ENCODE assay signal across 25 cellular contexts in genomic region chr15:39549912-39550311, GRCh38. TPM values are rescaled to one million over a fixed set of nuclear protein-coding genes. Genes with fewer than 3 reads are reported as not detected.
DNase-seq lines count a peak whose midpoint lies in the region; ATAC-seq, FAIRE-seq and TF ChIP-seq lines count a peak whose summit lies in the region.
"Had no signal": no experiment of that assay in that cellular context is flagged by ENCODE, and none has a peak within 500 bp of the region (broad histone marks: within the 10 kb centered on the region; RNA-seq: fewer than 3 reads in every experiment).

No MANE protein-coding gene starts in this region.

- CTCF ChIA-PET in K562 (lab: Yijun Ruan, JAX; ENCODE audit: low intra/inter-chr PET ratio) = no interaction called here

- no peak overlapping the region for H3K4ac ChIP-seq in mesenchymal stem cell (ENCODE audit: low read depth in 1 of 2, low read length in 2 of 2)

- FAIRE-seq in K562 (lab: Jason Lieb, UNC) = no peak
- FAIRE-seq: D721Med, HTR-8/SVneo had no signal

- no peak overlapping the region for H3K14ac ChIP-seq in mesenchymal stem cell (ENCODE audit: low read length in 2 of 2)

- H3K4me3 ChIP-seq in K562 (no peak overlapping the region), gastroesophageal sphincter (no peak overlapping the region), right atrium auricular region (no peak overlapping the region), mesenchymal stem cell (ENCODE audit: insufficient read depth in 1 of 2, low read depth in 1 of 2, low read length in 2 of 2) (no peak overlapping the region)
- H3K4me3 ChIP-seq: GM23338, HAP-1, SJSA1 had no signal

- H4K91ac ChIP-seq in mesenchymal stem cell (ENCODE audit: low read length) = no peak overlapping the region

- H3K9ac ChIP-seq in K562 (ENCODE audit: insufficient read depth in 1 of 2, low read depth in 2 of 2, low read length in 2 of 2) (no peak overlapping the region), mesenchymal stem cell (ENCODE audit: low read length) (no peak overlapping the region)

- H2BK15ac ChIP-seq in mesenchymal stem cell (ENCODE audit: low read depth, poor library complexity, severe bottlenecking) = no peak overlapping the region

- DNase-seq in K562 (ENCODE audit: extremely low read depth in 1 of 4, low spot score in 3 of 4) = peak in 3 of 4 experiments; percentile 5 to 20 (median 15)
- peak; percentile 76 for DNase-seq in right atrium auricular region (ENCODE audit: low spot score)
- DNase-seq in stromal cell of bone marrow (ENCODE audit: low read depth) = peak; percentile 41
- no peak for DNase-seq in mesenchymal stem cell
- DNase-seq: BE2C; DMS53; GF-D8; IMR-90; MV-4-11; NCI-H1105 treated with DMSO at 0.1 percent for 48 hours; NCI-H2029 treated with DMSO at 0.1 percent for 48 hours; NCI-H2171; NCI-H345; NCI-H524; NCI-H774; NK-92 treated with Interleukin-12 subunit alpha and Interleukin-12 subunit beta, amount 100 ng/mL, for 24 hours had no signal

- no peak for TF ChIP-seq RAD21 in K562 (CRISPR knock-in tag; conservative IDR thresholded peaks at IDR 0.05 in 1 of 2, IDR thresholded peaks at IDR 0.05 in 1 of 2)

- TF ChIP-seq EP300 in K562 (IDR thresholded peaks at IDR 0.05; ENCODE audit: low read length) (no peak), gastroesophageal sphincter (IDR thresholded peaks at IDR 0.05) (no peak)

- H3K4me1 ChIP-seq in K562 (replicated peaks in 1 of 2; ENCODE audit: control insufficient read depth in 2 of 2, insufficient read depth in 2 of 2, low read length in 2 of 2) (no peaks in the 10 kb centered on the region), gastroesophageal sphincter (peaks cover 0 to 26% (median 7%) of the 10 kb centered on the region in 3 donors), right atrium auricular region (peaks cover 0 to 5% of the 10 kb centered on the region in 2 donors), mesenchymal stem cell (ENCODE audit: control insufficient read depth, insufficient read depth, low read depth, low read length) (no peaks in the 10 kb centered on the region)
- H3K4me1 ChIP-seq: BE2C, HAP-1, SJSA1 had no signal

- H2AFZ ChIP-seq in K562 (ENCODE audit: low read depth, low read length) (no peak overlapping the region), mesenchymal stem cell (ENCODE audit: low read depth, low read length) (no peak overlapping the region)
- H2AFZ ChIP-seq: GM23338 had no signal

- H3K18ac ChIP-seq in mesenchymal stem cell (ENCODE audit: low read depth in 1 of 2, low read length in 2 of 2) = no peak overlapping the region

- H3K9me1 ChIP-seq in K562 (ENCODE audit: control insufficient read depth, insufficient read depth, low read length) = no peaks in the 10 kb centered on the region

- no peak for TF ChIP-seq POLR2A in K562 (conservative IDR thresholded peaks at IDR 0.05)
- TF ChIP-seq POLR2A in gastroesophageal sphincter (IDR thresholded peaks at IDR 0.05) = no peak

- no TSS peak for BruUV-seq in K562 (replicated peaks; lab: Mats Ljungman, UMichigan)

- no peak overlapping the region for H2BK5ac ChIP-seq in mesenchymal stem cell (ENCODE audit: low read depth, low read length, poor library complexity, severe bottlenecking)

- WGBS in K562 (ENCODE audit: insufficient coverage, low coverage, missing lambda C conversion rate) = 4% methylated on average over 4 of the region's 4 CpGs
- 72 to 83% methylated on average over 2 to 3 of the region's 4 CpGs for WGBS in gastroesophageal sphincter (ENCODE audit: low coverage in 1 of 2), 2 donors
- WGBS in mesenchymal stem cell = 78% methylated on average over 4 of the region's 4 CpGs

- no peaks in the 10 kb centered on the region for H3K79me1 ChIP-seq in mesenchymal stem cell (replicated peaks; ENCODE audit: low read length, poor library complexity, severe bottlenecking)

- H2AK5ac ChIP-seq in mesenchymal stem cell (ENCODE audit: low read length, severe bottlenecking) = no peak overlapping the region

- TF ChIP-seq CTCF in K562 (IDR thresholded peaks at IDR 0.05 in 2 of 3, conservative IDR thresholded peaks at IDR 0.05 in 1 of 3; ENCODE audit: insufficient read depth in 2 of 3, low read depth in 1 of 3, low read length in 3 of 3) (no peak), gastroesophageal sphincter (IDR thresholded peaks at IDR 0.05) (no peak), right atrium auricular region (IDR thresholded peaks at IDR 0.05) (no peak)

- no peak overlapping the region for H2BK12ac ChIP-seq in mesenchymal stem cell (ENCODE audit: low read length in 2 of 2)

- no peak overlapping the region for H4K8ac ChIP-seq in mesenchymal stem cell (ENCODE audit: low read length)

- ATAC-seq in K562 (no peak), gastroesophageal sphincter (peak; percentile 68), HG02610 (IDR thresholded peaks at IDR 0.05; ENCODE audit: unreplicated experiment) (no peak), HG03442 (IDR thresholded peaks at IDR 0.05; ENCODE audit: unreplicated experiment) (no peak)
- ATAC-seq: GM23338, Panc1 had no signal

- no peaks in the 10 kb centered on the region for H3K79me2 ChIP-seq in K562 (ENCODE audit: control insufficient read depth, insufficient read depth, low read length)

- H3K27me3 ChIP-seq in K562 (ENCODE audit: control insufficient read depth in 2 of 2, insufficient read depth in 2 of 2, low read length in 2 of 2) = no peaks in the 10 kb centered on the region
- no peaks in the 10 kb centered on the region for H3K27me3 ChIP-seq in gastroesophageal sphincter
- no peaks in the 10 kb centered on the region for H3K27me3 ChIP-seq in right atrium auricular region
- peaks cover 0 to 2% of the 10 kb centered on the region in 2 experiments for H3K27me3 ChIP-seq in mesenchymal stem cell (ENCODE audit: control insufficient read depth in 1 of 2, insufficient read depth in 1 of 2, low read length in 2 of 2)
- H3K27me3 ChIP-seq: BE2C, SJSA1 had no signal

- H3K4me2 ChIP-seq in K562 (ENCODE audit: insufficient read depth, low read length) (no peak overlapping the region), mesenchymal stem cell (ENCODE audit: low read length, poor library complexity, severe bottlenecking) (no peak overlapping the region)
- H3K4me2 ChIP-seq: GM23338 had no signal

- POLR2A ChIA-PET in K562 (lab: Yijun Ruan, JAX) = interaction anchor here (1.2 to 1.5 kb wide), 2 partner anchors 20 to 24 kb away, joined by 5 read pairs; no protein-coding TSS in a partner anchor

- intact Hi-C loops in K562 (cut with micrococcal nuclease) = no loop called here

- H3K36me3 ChIP-seq in K562 (ENCODE audit: control insufficient read depth, insufficient read depth, low read length) (no peaks in the 10 kb centered on the region), gastroesophageal sphincter (no peaks in the 10 kb centered on the region), right atrium auricular region (no peaks in the 10 kb centered on the region), mesenchymal stem cell (ENCODE audit: control insufficient read depth in 1 of 2, insufficient read depth in 2 of 2, low read depth in 1 of 2, low read length in 2 of 2) (no peaks in the 10 kb centered on the region)
- H3K36me3 ChIP-seq: BE2C, HAP-1, SJSA1 had no signal

- in situ Hi-C loops in K562 (cut with MboI) = no loop called here

- H3K27ac ChIP-seq in K562 (ENCODE audit: extremely low read depth, low read depth, low read length) = no peak overlapping the region
- no peak overlapping the region for H3K27ac ChIP-seq in gastroesophageal sphincter
- H3K27ac ChIP-seq in right atrium auricular region = no peak overlapping the region
- no peak overlapping the region for H3K27ac ChIP-seq in mesenchymal stem cell (ENCODE audit: low read length, poor library complexity, severe bottlenecking)
- H3K27ac ChIP-seq: SJSA1 had no signal

- H3K9me3 ChIP-seq in K562 (replicated peaks; ENCODE audit: control insufficient read depth, insufficient read depth, low read depth, low read length) (peaks cover 3% of the 10 kb centered on the region), gastroesophageal sphincter (peaks cover 0 to 11% (median 0%) of the 10 kb centered on the region in 3 donors), right atrium auricular region (peaks cover 0 to 10% of the 10 kb centered on the region in 2 donors), mesenchymal stem cell (ENCODE audit: control insufficient read depth, low read length) (peaks cover 10% of the 10 kb centered on the region)
- H3K9me3 ChIP-seq: BE2C, HAP-1 had no signal

- no peak overlapping the region for H3K23ac ChIP-seq in mesenchymal stem cell (ENCODE audit: low read length in 2 of 2)

- no peaks in the 10 kb centered on the region for H4K20me1 ChIP-seq in K562 (replicated peaks; ENCODE audit: control insufficient read depth, insufficient read depth, low read length)

- H2BK120ac ChIP-seq in mesenchymal stem cell (ENCODE audit: low read depth, low read length) = no peak overlapping the region

TF ChIP-seq in K562, 482 proteins besides CTCF, POLR2A, EP300 and RAD21 (continues in another document):
- TF ChIP-seq ZFP1 (CRISPR knock-in tag; IDR thresholded peaks at IDR 0.05) = no peak
- TF ChIP-seq HNRNPH1 (optimal IDR thresholded peaks at IDR 0.05; ENCODE audit: low read depth, low read length) = no peak
- no peak for TF ChIP-seq ZNF12 (CRISPR knock-in tag; IDR thresholded peaks at IDR 0.05)
- TF ChIP-seq ATF1 (CRISPR knock-in tag; IDR thresholded peaks at IDR 0.05) = no peak
- no peak for TF ChIP-seq ATF1 (tag; IDR thresholded peaks at IDR 0.05)
- TF ChIP-seq LARP7 (IDR thresholded peaks at IDR 0.05) = no peak
- no peak for TF ChIP-seq HDAC1 (IDR thresholded peaks at IDR 0.05)

RNA-seq across cellular contexts. Expression of gene THBS1, which starts 31.0 kb away (rescaled TPM):
- 3.7 and 5.3 TPM in 2 replicates for total RNA-seq in K562 (2011; cell fraction: chromatin; rRNA removed; ENCODE audit: low replicate concordance)
- 2.2 and 3.2 TPM in 2 replicates for total RNA-seq in K562 (2011; cell fraction: nucleolus; rRNA removed)
- 2.1 and 3.4 TPM in 2 replicates for total RNA-seq in K562 (2011; cell fraction: nucleoplasm; rRNA removed)
- 0.23 and 0.29 TPM in 2 replicates for total RNA-seq in K562 (2014; rRNA removed)
- total RNA-seq in K562 (2014; rRNA removed; fragmentation: Illumina TruSeq; extraction: Trizol) = 0.40 and 0.51 TPM in 2 replicates
- 0.53 and 0.65 TPM in 2 replicates for total RNA-seq in K562 (2015; rRNA removed; fragmentation: Illumina TruSeq; extraction: Trizol)
- 1.3 and 2.0 TPM in 2 replicates for total RNA-seq in K562 (2021)
- 0.16 and 0.64 TPM in 2 replicates for polyA plus RNA-seq in K562 (2011; rRNA removed)
- polyA plus RNA-seq in K562 (2011; cell fraction: cytosol; rRNA removed) = 0.44 and 1.9 TPM in 2 replicates
- polyA plus RNA-seq in K562 (2011; cell fraction: nucleus; rRNA removed) = 0.44 and 7.7 TPM in 2 replicates
- polyA plus RNA-seq in K562 (2012) = 0.31 and 0.84 TPM in 2 replicates
- 0.12 and 0.40 TPM in 2 replicates for polyA plus RNA-seq in K562 (2014; fragmentation: Illumina TruSeq; extraction: Trizol)
- under 1 TPM; 0.04 to 0.08 TPM for polyA plus RNA-seq in K562 (2014; fragmentation: Nextera tagmentation; extraction: Ambion mirVana)
- polyA plus RNA-seq in K562 (2014; rRNA removed) = 0.07 and 1.0 TPM in 2 replicates
- 0.42 and 2.6 TPM in 2 replicates for polyA minus RNA-seq in K562 (2011; rRNA and poly(A)+ RNA removed)
- polyA minus RNA-seq in K562 (2011; cell fraction: cytosol; rRNA and poly(A)+ RNA removed) = 2.8 and 4.3 TPM in 2 replicates
- 1.1 and 7.7 TPM in 2 replicates for polyA minus RNA-seq in K562 (2011; cell fraction: nucleus; rRNA and poly(A)+ RNA removed)
- total RNA-seq in gastroesophageal sphincter = 1,000 to 10,000 TPM in 1 of 4 donors, 100 to 1,000 TPM in 3; 183 to 1,645 (median 277) TPM
- 100 to 1,000 TPM in 1 of 2 donors, 10 to 100 TPM in 1; 67.8 to 205 TPM for total RNA-seq in right atrium auricular region
- 229 TPM for polyA plus RNA-seq in mesenchymal stem cell (2013, experiment 1 of 2)
- polyA plus RNA-seq in mesenchymal stem cell (2013, experiment 2 of 2) = 221 TPM

Comparison
In these comparisons a context has a peak if more than half of its experiments do, and no peak if none do; other contexts are left out.
1. RNA of gene THBS1, which starts 31.0 kb away (total RNA-seq): 183 to 1,645 TPM in gastroesophageal sphincter and 67.8 to 205 TPM in right atrium auricular region; 0.23 to 5.3 TPM in K562; every median in the first group is over 10 times any median in the second.